Comparison of ENCODE assay signal across 18 cellular contexts in genomic region chr3:179663093-179663492, GRCh38. TPM values are rescaled to one million over a fixed set of nuclear protein-coding genes. Genes with fewer than 3 reads are reported as not detected.
DNase-seq lines count a peak whose midpoint lies in the region; ATAC-seq and TF ChIP-seq lines count a peak whose summit lies in the region.
"Had no signal": no experiment of that assay in that cellular context is flagged by ENCODE, and none has a peak within 500 bp of the region (broad histone marks: within the 10 kb centered on the region; RNA-seq: fewer than 3 reads in every experiment).

No MANE protein-coding gene starts in this region.

- H3K9me3 Mint-ChIP-seq in nephron progenitor cell, result no peaks in the 10 kb centered on the region
- H3K9me3 Mint-ChIP-seq: CD4-positive, alpha-beta T cell; IgD-negative memory B cell had no signal

- intact Hi-C loops in mammary epithelial cell (cut with micrococcal nuclease), result no loop called here
- intact Hi-C loops in breast epithelium (cut with DNase I; ENCODE audit: low total_unique reads), result no loop called here
- intact Hi-C loops in gastrocnemius medialis (cut with DNase I; ENCODE audit: low total_unique reads), result no loop called here

- CTCF ChIA-PET in mammary epithelial cell (lab: Charles Lee; ENCODE audit: low non-redundant PET), result no interaction called here

- BruUV-seq in mammary epithelial cell (replicated peaks; lab: Mats Ljungman, UMichigan), result no TSS peak

- H2AFZ ChIP-seq in mammary epithelial cell (ENCODE audit: low read depth, low read length), result no peak overlapping the region
- H2AFZ ChIP-seq: GM23248 had no signal

- H3K36me3 ChIP-seq in mammary epithelial cell (ENCODE audit: insufficient read depth, low read length) (no peaks in the 10 kb centered on the region), breast epithelium (no peaks in the 10 kb centered on the region), gastrocnemius medialis (no peaks in the 10 kb centered on the region)
- H3K36me3 ChIP-seq: HAP-1 had no signal

- no peak overlapping the region for H3K9ac ChIP-seq in mammary epithelial cell (ENCODE audit: insufficient read depth, low read length)
- H3K9ac ChIP-seq: GM23248 had no signal

- H3K4me1 ChIP-seq in mammary epithelial cell (ENCODE audit: insufficient read depth, low read length) (no peaks in the 10 kb centered on the region), breast epithelium (no peaks in the 10 kb centered on the region), gastrocnemius medialis (peaks cover 99 to 100% of the 10 kb centered on the region in 2 donors)
- H3K4me1 ChIP-seq: A549 had no signal

- H3K36me3 Mint-ChIP-seq in T-helper 17 cell (ENCODE audit: low read depth), result no peaks in the 10 kb centered on the region
- H3K36me3 Mint-ChIP-seq in nephron progenitor cell (ENCODE audit: low read depth), result peaks cover 14% of the 10 kb centered on the region
- H3K36me3 Mint-ChIP-seq: IgD-negative memory B cell had no signal

- no peaks in the 10 kb centered on the region for H4K20me1 ChIP-seq in mammary epithelial cell (ENCODE audit: insufficient read depth, low read length)

- TF ChIP-seq CTCF in mammary epithelial cell (conservative IDR thresholded peaks at IDR 0.05 in 1 of 2, IDR thresholded peaks at IDR 0.05 in 1 of 2; ENCODE audit: extremely low read depth in 1 of 2, insufficient read depth in 1 of 2, low read depth in 1 of 2, low read length in 2 of 2), result no peak
- TF ChIP-seq CTCF in breast epithelium (IDR thresholded peaks at IDR 0.05), result no peak
- TF ChIP-seq CTCF in nephron progenitor cell (IDR thresholded peaks at IDR 0.05), result no peak
- TF ChIP-seq CTCF in gastrocnemius medialis (IDR thresholded peaks at IDR 0.05 in 4 of 5, conservative IDR thresholded peaks at IDR 0.05 in 1 of 5), result no peak

- H3K27ac Mint-ChIP-seq in T-helper 17 cell (peak overlapping the region; percentile 6), nephron progenitor cell (peak overlapping the region; percentile 77)
- H3K27ac Mint-ChIP-seq: CD4-positive, alpha-beta T cell; IgD-negative memory B cell had no signal

- H3K27ac ChIP-seq in mammary epithelial cell (ENCODE audit: insufficient read depth, low read depth, low read length) (no peak overlapping the region), breast epithelium (peak overlapping the region in 1 of 2 donors; percentile 19), gastrocnemius medialis (peak overlapping the region; percentile 86 to 98 (median 94))
- H3K27ac ChIP-seq: 22Rv1, A549, C4-2B, GM23248 had no signal

- H3K4me3 Mint-ChIP-seq in T-helper 17 cell (no peak overlapping the region), nephron progenitor cell (no peak overlapping the region)
- H3K4me3 Mint-ChIP-seq: CD4-positive, alpha-beta T cell; IgD-negative memory B cell had no signal

- TF ChIP-seq POLR2A in breast epithelium (IDR thresholded peaks at IDR 0.05), result no peak
- TF ChIP-seq POLR2A in gastrocnemius medialis (IDR thresholded peaks at IDR 0.05), result no peak

- H3K4me3 ChIP-seq in mammary epithelial cell (replicated peaks in 1 of 3; ENCODE audit: insufficient read depth in 1 of 3, low read depth in 2 of 3, low read length in 3 of 3) (no peak overlapping the region), breast epithelium (no peak overlapping the region), gastrocnemius medialis (no peak overlapping the region)
- H3K4me3 ChIP-seq: A549, GM23248, HAP-1 had no signal

- in situ Hi-C loops in mammary epithelial cell (cut with MboI; ENCODE audit: low sequenced_read_pairs in 2 of 2), result no loop called here
- in situ Hi-C loops in gastrocnemius medialis (cut with MboI; ENCODE audit: low sequenced_read_pairs in 4 of 4), result no loop called here

- no peaks in the 10 kb centered on the region for H3K9me3 ChIP-seq in mammary epithelial cell (replicated peaks; ENCODE audit: insufficient read depth, low read length)
- H3K9me3 ChIP-seq in breast epithelium, result no peaks in the 10 kb centered on the region
- no peaks in the 10 kb centered on the region for H3K9me3 ChIP-seq in T-helper 17 cell (ENCODE audit: control insufficient read depth, low read length, poor library complexity, severe bottlenecking)
- no peaks in the 10 kb centered on the region for H3K9me3 ChIP-seq in gastrocnemius medialis
- H3K9me3 ChIP-seq: A549, HAP-1 had no signal

- DNase-seq in mammary epithelial cell, result peak; percentile 23
- no peak for DNase-seq in breast epithelium (ENCODE audit: low spot score in 2 of 2)
- no peak for DNase-seq in T-helper 17 cell
- DNase-seq in nephron progenitor cell, result no peak
- no peak for DNase-seq in gastrocnemius medialis
- DNase-seq in middle frontal gyrus (ENCODE audit: extremely low spot score, low spot score), result no peak
- no peak for DNase-seq in activated naive CD4-positive, alpha-beta T cell (lab: John Stamatoyannopoulos, UW)
- DNase-seq: AML-193; CD4-positive, alpha-beta T cell; DMS79 treated with DMSO at 0.1 percent for 48 hours; GF-D8; GM23248 had no signal

- ATAC-seq in T-helper 17 cell (no peak), gastrocnemius medialis (no peak), HG02588 (IDR thresholded peaks at IDR 0.05; ENCODE audit: unreplicated experiment) (no peak)
- ATAC-seq: A549 had no signal

- dilution Hi-C loops in mammary epithelial cell (cut with HindIII; ENCODE audit: low sequenced_read_pairs), result loop anchor here (5.0 kb wide), 1 partner anchor 74 kb away; no protein-coding TSS in a partner anchor

- no peaks in the 10 kb centered on the region for H3K27me3 Mint-ChIP-seq in T-helper 17 cell
- H3K27me3 Mint-ChIP-seq in nephron progenitor cell (ENCODE audit: low read depth, poor library complexity), result no peaks in the 10 kb centered on the region
- H3K27me3 Mint-ChIP-seq: CD4-positive, alpha-beta T cell; IgD-negative memory B cell had no signal

- peaks cover 37% of the 10 kb centered on the region for H3K4me1 Mint-ChIP-seq in T-helper 17 cell
- H3K4me1 Mint-ChIP-seq in nephron progenitor cell, result peaks cover 69% of the 10 kb centered on the region

- H3K27me3 ChIP-seq in mammary epithelial cell (ENCODE audit: insufficient read depth, low read length), result no peaks in the 10 kb centered on the region
- no peaks in the 10 kb centered on the region for H3K27me3 ChIP-seq in breast epithelium
- H3K27me3 ChIP-seq in gastrocnemius medialis, result no peaks in the 10 kb centered on the region

- H3K79me2 ChIP-seq in mammary epithelial cell (ENCODE audit: insufficient read depth, low read length), result peaks cover 48% of the 10 kb centered on the region

- H3K4me2 ChIP-seq in mammary epithelial cell (ENCODE audit: insufficient read depth, low read depth, low read length), result no peak overlapping the region
- H3K4me2 ChIP-seq: A549 had no signal

- 0% methylated on average over 1 of the region's 1 CpG for WGBS in mammary epithelial cell (ENCODE audit: low coverage, missing lambda C conversion rate)

RNA-seq across cellular contexts. Expression of gene USP13, which starts 10.3 kb away (rescaled TPM):
- total RNA-seq in mammary epithelial cell (1 to 10 TPM; 3.3 to 7.8 TPM), breast epithelium (10 to 100 TPM; 11.4 to 17.3 (median 11.8) TPM), T-helper 17 cell (1 to 10 TPM; 7.7 to 7.9 TPM), gastrocnemius medialis (100 to 1,000 TPM; 117 to 453 (median 249) TPM)
- polyA plus RNA-seq in mammary epithelial cell, result 5.3 TPM
- polyA minus RNA-seq in mammary epithelial cell, result 51.2 TPM

RNA-seq across cellular contexts. Expression of gene NDUFB5, which starts 58.5 kb away (rescaled TPM):
- total RNA-seq in mammary epithelial cell (10 to 100 TPM; 75.3 to 75.8 TPM), breast epithelium (10 to 100 TPM; 62.6 to 97.5 (median 95.9) TPM), T-helper 17 cell (10 to 100 TPM; 33.3 to 37.3 TPM), gastrocnemius medialis (100 to 1,000 TPM; 127 to 348 (median 179) TPM)
- 22.6 TPM for polyA plus RNA-seq in mammary epithelial cell
- polyA minus RNA-seq in mammary epithelial cell, result 15.2 TPM

RNA-seq across cellular contexts. Expression of gene MRPL47, which starts 58.7 kb away (rescaled TPM):
- 10 to 100 TPM; 29.3 to 45.1 TPM for total RNA-seq in mammary epithelial cell
- polyA plus RNA-seq in mammary epithelial cell, result 33.3 TPM
- 18.9 TPM for polyA minus RNA-seq in mammary epithelial cell
- 10 to 100 TPM; 21.4 to 28.5 (median 23.4) TPM for total RNA-seq in breast epithelium
- total RNA-seq in T-helper 17 cell, result 10 to 100 TPM; 21.3 to 25.6 TPM
- 10 to 100 TPM; 34.9 to 74.0 (median 41.2) TPM for total RNA-seq in gastrocnemius medialis

Comparison
In these comparisons a context has a peak if more than half of its experiments do, and no peak if none do; other contexts are left out.
1. RNA of gene USP13, which starts 10.3 kb away (total RNA-seq): 117 to 453 TPM in gastrocnemius medialis; 11.4 to 17.3 TPM in breast epithelium, 7.7 to 7.9 TPM in T-helper 17 cell and 3.3 to 7.8 TPM in mammary epithelial cell; every median in the first group is over 4 times any median in the second.